In genomic region chr6:10801224-10801848, GRCh38 we compare ENCODE assay signal across 9 cellular contexts. TPM values are rescaled to one million over a fixed set of nuclear protein-coding genes. Genes with fewer than 3 reads are reported as not detected.
DNase-seq lines count a peak whose midpoint lies in the region; ATAC-seq and TF ChIP-seq lines count a peak whose summit lies in the region.
"Had no signal": no experiment of that assay in that cellular context is flagged by ENCODE, and none has a peak within 500 bp of the region (broad histone marks: within the 10 kb centered on the region; RNA-seq: fewer than 3 reads in every experiment).

No MANE protein-coding gene starts in this region.

- TF ChIP-seq CTCF in heart left ventricle (IDR thresholded peaks at IDR 0.05) (peak; percentile 92 to 99 (median 98)), retinal pigment epithelial cell (conservative IDR thresholded peaks at IDR 0.05; ENCODE audit: low read depth, low read length) (peak; percentile 100)

- H3K36me3 ChIP-seq in GM23248 (ENCODE audit: low read depth) (no peaks in the 10 kb centered on the region), heart left ventricle (peaks cover 0 to 4% (median 0%) of the 10 kb centered on the region in 9 donors)

- H3K9me3 Mint-ChIP-seq in activated naive CD8-positive, alpha-beta T cell treated with anti-CD3 and anti-CD28 coated beads for 36 hours: no peaks in the 10 kb centered on the region
- H3K9me3 Mint-ChIP-seq: stimulated activated naive CD8-positive, alpha-beta T cell treated with anti-CD3 and anti-CD28 coated beads, Interleukin-15, Interleukin-2, amounts not matched to agents 100 ng/mL and 50 ng/mL, for 24 hours had no signal

- H3K9ac ChIP-seq in GM23248: no peak overlapping the region

- intact Hi-C loops in heart left ventricle (cut with DNase I): loop anchor here (2.0 to 10.0 kb wide), 5 partner anchors 287 to 327 kb away; no protein-coding TSS in a partner anchor

- no peaks in the 10 kb centered on the region for H3K4me1 Mint-ChIP-seq in activated naive CD8-positive, alpha-beta T cell treated with anti-CD3 and anti-CD28 coated beads for 36 hours

- H3K4me1 ChIP-seq in GM23248 (ENCODE audit: insufficient read depth) (no peaks in the 10 kb centered on the region), heart left ventricle (no peaks in the 10 kb centered on the region)

- WGBS in GM23248 (ENCODE audit: low coverage in 1 of 2, low lambda C conversion rate in 2 of 2, missing lambda C conversion rate in 2 of 2), 2 experiments: 2 to 3% methylated on average over 2 of the region's 2 CpGs
- WGBS in heart left ventricle, 4 donors: 31 to 43% (median 40%) methylated on average over 2 of the region's 2 CpGs

- no peaks in the 10 kb centered on the region for H3K27me3 ChIP-seq in GM23248 (replicated peaks; ENCODE audit: insufficient read depth)
- H3K27me3 ChIP-seq in heart left ventricle: no peaks in the 10 kb centered on the region

- peak; percentile 55 to 88 (median 80) for ATAC-seq in heart left ventricle
- no peak for ATAC-seq in GM19397 (IDR thresholded peaks at IDR 0.05; ENCODE audit: unreplicated experiment)

- no peak overlapping the region for H2AFZ ChIP-seq in GM23248

- DNase-seq in GM03348 (ENCODE audit: low spot score) (peak; percentile 84), GM23248 (peak; percentile 53), LHCN-M2 (ENCODE audit: low read depth) (peak; percentile 43), SKM-1 (lab: John Stamatoyannopoulos, UW; ENCODE audit: unreplicated experiment) (peak; percentile 21), heart left ventricle (peak; percentile 23 to 64 (median 41)), retinal pigment epithelial cell (ENCODE audit: low read depth) (peak; percentile 6)
- peak; percentile 57 for DNase-seq in activated naive CD8-positive, alpha-beta T cell treated with anti-CD3 and anti-CD28 coated beads for 36 hours

- peaks cover 3% of the 10 kb centered on the region for H3K36me3 Mint-ChIP-seq in activated naive CD8-positive, alpha-beta T cell treated with anti-CD3 and anti-CD28 coated beads for 36 hours

- no peaks in the 10 kb centered on the region for H3F3A ChIP-seq in GM23248 (ENCODE audit: insufficient read depth)

- H3K9me2 ChIP-seq in GM23248 (ENCODE audit: insufficient read depth): no peaks in the 10 kb centered on the region

- TF ChIP-seq POLR2A in heart left ventricle (IDR thresholded peaks at IDR 0.05): no peak

- H3K4me3 Mint-ChIP-seq in activated naive CD8-positive, alpha-beta T cell treated with anti-CD3 and anti-CD28 coated beads for 36 hours: no peak overlapping the region
- H3K4me3 Mint-ChIP-seq: stimulated activated naive CD8-positive, alpha-beta T cell treated with anti-CD3 and anti-CD28 coated beads, Interleukin-15, Interleukin-2, amounts not matched to agents 100 ng/mL and 50 ng/mL, for 24 hours had no signal

- in situ Hi-C loops in GM23248 (cut with MboI): no loop called here

- H3K79me2 ChIP-seq in GM23248 (ENCODE audit: insufficient read depth): no peaks in the 10 kb centered on the region

- H3K27ac ChIP-seq in GM23248 (no peak overlapping the region), heart left ventricle (no peak overlapping the region)

- H3K27ac Mint-ChIP-seq in activated naive CD8-positive, alpha-beta T cell treated with anti-CD3 and anti-CD28 coated beads for 36 hours: no peak overlapping the region
- H3K27ac Mint-ChIP-seq: stimulated activated naive CD8-positive, alpha-beta T cell treated with anti-CD3 and anti-CD28 coated beads, Interleukin-15, Interleukin-2, amounts not matched to agents 100 ng/mL and 50 ng/mL, for 24 hours had no signal

- no peaks in the 10 kb centered on the region for H3K27me3 Mint-ChIP-seq in activated naive CD8-positive, alpha-beta T cell treated with anti-CD3 and anti-CD28 coated beads for 36 hours
- H3K27me3 Mint-ChIP-seq: stimulated activated naive CD8-positive, alpha-beta T cell treated with anti-CD3 and anti-CD28 coated beads, Interleukin-15, Interleukin-2, amounts not matched to agents 100 ng/mL and 50 ng/mL, for 24 hours had no signal

- no peak overlapping the region for H3K4me3 ChIP-seq in GM23248
- H3K4me3 ChIP-seq in heart left ventricle: no peak overlapping the region
- H3K4me3 ChIP-seq in retinal pigment epithelial cell (ENCODE audit: low read length): no peak overlapping the region

- no peaks in the 10 kb centered on the region for H4K20me1 ChIP-seq in GM23248 (ENCODE audit: insufficient read depth)

- H3K9me3 ChIP-seq in GM23248 (ENCODE audit: low read depth) (no peaks in the 10 kb centered on the region), heart left ventricle (no peaks in the 10 kb centered on the region)

- H3K4me2 ChIP-seq in GM23248 (ENCODE audit: unreplicated experiment): no peak overlapping the region

RNA-seq across cellular contexts. Expression of gene MAK, which starts 37.0 kb away (rescaled TPM):
- total RNA-seq in GM23248 (2014; rRNA removed; shearing (Covaris generic)): not detected in 2 replicates
- polyA plus RNA-seq in GM23248 (2016; fragmentation: Nextera tagmentation; extraction: Ambion mirVana): 0.09 and 0.14 TPM in 2 replicates
- not detected in 2 replicates for total RNA-seq in LHCN-M2 (2014; rRNA removed)
- polyA plus RNA-seq in LHCN-M2 (2012): 0.05 TPM
- total RNA-seq in activated naive CD8-positive, alpha-beta T cell treated with anti-CD3 and anti-CD28 coated beads for 36 hours: under 1 TPM; 0.47 to 0.68 TPM
- under 1 TPM in 5 of 9 donors, not detected in 4; 0.12 to 0.36 (median 0.16) TPM for total RNA-seq in heart left ventricle
- under 1 TPM in 1 of 2 donors, not detected in 1; 0.04 TPM for polyA plus RNA-seq in heart left ventricle

RNA-seq across cellular contexts. Expression of gene TMEM14B, which starts 53.7 kb away (rescaled TPM):
- 75.9 and 94.0 TPM in 2 replicates for total RNA-seq in GM23248 (2014; rRNA removed; shearing (Covaris generic))
- polyA plus RNA-seq in GM23248 (2016; fragmentation: Nextera tagmentation; extraction: Ambion mirVana) (148 and 158 TPM in 2 replicates), heart left ventricle (100 to 1,000 TPM in 1 of 2 donors, 10 to 100 TPM in 1; 79.2 to 108 TPM)
- total RNA-seq in LHCN-M2 (2014; rRNA removed) (79.0 and 91.4 TPM in 2 replicates), heart left ventricle (100 to 1,000 TPM in 5 of 9 donors, 10 to 100 TPM in 4; 77.9 to 119 (median 102) TPM)
- 88.4 TPM for polyA plus RNA-seq in LHCN-M2 (2012)
- total RNA-seq in activated naive CD8-positive, alpha-beta T cell treated with anti-CD3 and anti-CD28 coated beads for 36 hours: 100 to 1,000 TPM; 112 to 113 TPM

Comparison
In these comparisons a context has a peak if more than half of its experiments do, and no peak if none do; other contexts are left out.
1. DNase-seq: peak in every context shown above with its lines; median percentile 84 in GM03348; 57 in activated naive CD8-positive, alpha-beta T cell treated with anti-CD3 and anti-CD28 coated beads for 36 hours; 53 in GM23248; 43 in LHCN-M2; 41 in heart left ventricle; 21 in SKM-1; 6 in retinal pigment epithelial cell.